Comparison of ENCODE assay signal across 8 cellular contexts in genomic region chr7:70695804-70696104, GRCh38.
A peak's percentile ranks its signal among the peaks of the same experiment; 100 is the strongest.
DNase-seq lines count a peak whose midpoint lies in the region; ATAC-seq and TF ChIP-seq lines count a peak whose summit lies in the region.

No MANE protein-coding gene starts in this region.

- H3K9me3 Mint-ChIP-seq in T-helper 1 cell treated with Interleukin-12 subunit alpha and Interleukin-12 subunit beta and Interleukin-4 antibody, amounts not matched to agents 30 μg/mL and 1 μg/mL, for 36 hours, result no peaks in the 10 kb centered on the region

- 13 to 23% methylated on average over 10 of the region's 10 CpGs for WGBS in testis, 2 donors

- no peaks in the 10 kb centered on the region for H3K27me3 ChIP-seq in testis

- no peaks in the 10 kb centered on the region for H3K36me3 ChIP-seq in testis (ENCODE audit: low read depth, missing control alignments)

- H3K4me3 Mint-ChIP-seq in T-helper 1 cell treated with Interleukin-12 subunit alpha and Interleukin-12 subunit beta and Interleukin-4 antibody, amounts not matched to agents 30 μg/mL and 1 μg/mL, for 36 hours, result peak overlapping the region; percentile 88

- peaks cover 59% of the 10 kb centered on the region for H3K27me3 Mint-ChIP-seq in T-helper 1 cell treated with Interleukin-12 subunit alpha and Interleukin-12 subunit beta and Interleukin-4 antibody, amounts not matched to agents 30 μg/mL and 1 μg/mL, for 36 hours (ENCODE audit: low read depth)

- no peaks in the 10 kb centered on the region for H3K9me3 ChIP-seq in iPS-18c (ENCODE audit: control insufficient read depth, insufficient read depth, low read length)
- no peaks in the 10 kb centered on the region for H3K9me3 ChIP-seq in testis

- no peaks in the 10 kb centered on the region for H3K36me3 Mint-ChIP-seq in T-helper 1 cell treated with Interleukin-12 subunit alpha and Interleukin-12 subunit beta and Interleukin-4 antibody, amounts not matched to agents 30 μg/mL and 1 μg/mL, for 36 hours (ENCODE audit: low read depth)

- no peaks in the 10 kb centered on the region for H3K4me1 ChIP-seq in testis

- H3K27ac ChIP-seq in testis, result no peak overlapping the region

- peaks cover 7% of the 10 kb centered on the region for H3K4me1 Mint-ChIP-seq in T-helper 1 cell treated with Interleukin-12 subunit alpha and Interleukin-12 subunit beta and Interleukin-4 antibody, amounts not matched to agents 30 μg/mL and 1 μg/mL, for 36 hours (ENCODE audit: low read depth)

- TF ChIP-seq POLR2A in testis (IDR thresholded peaks at IDR 0.05), result no peak

- H3K4me3 ChIP-seq in WI38 (ENCODE audit: low read depth, low read length), result peak overlapping the region; percentile 80
- peak overlapping the region; percentile 87 for H3K4me3 ChIP-seq in iPS-18c (ENCODE audit: insufficient read depth, low read depth, low read length)
- peak overlapping the region; percentile 71 to 75 for H3K4me3 ChIP-seq in testis

- peak overlapping the region; percentile 62 for H3K27ac Mint-ChIP-seq in T-helper 1 cell treated with Interleukin-12 subunit alpha and Interleukin-12 subunit beta and Interleukin-4 antibody, amounts not matched to agents 30 μg/mL and 1 μg/mL, for 36 hours

- no peak for ATAC-seq in omental fat pad (ENCODE audit: low FRiP score)

- no peak for DNase-seq in T-helper 1 cell
- no peak for DNase-seq in testis
- no peak for DNase-seq in SK-N-DZ (ENCODE audit: low spot score)
- no peak for DNase-seq in amygdala (lab: John Stamatoyannopoulos, UW)
- DNase-seq in omental fat pad (ENCODE audit: low spot score), result no peak

- intact Hi-C loops in testis (cut with DNase I; ENCODE audit: low total_unique reads), result no loop called here

- TF ChIP-seq CTCF in WI38 (IDR thresholded peaks at IDR 0.05; ENCODE audit: low read depth, low read length) (no peak), testis (IDR thresholded peaks at IDR 0.05) (no peak), omental fat pad (IDR thresholded peaks at IDR 0.05) (no peak)
